ENCODE assay signal across 14 cellular contexts in genomic region chr5:151480859-151481258, GRCh38. TPM values are rescaled to one million over a fixed set of nuclear protein-coding genes. Genes with fewer than 3 reads are reported as not detected.
A peak's percentile ranks its signal among the peaks of the same experiment; 100 is the strongest.
DNase-seq lines count a peak whose midpoint lies in the region; ATAC-seq and TF ChIP-seq lines count a peak whose summit lies in the region.
"Had no signal": no experiment of that assay in that cellular context is flagged by ENCODE, and none has a peak within 500 bp of the region (broad histone marks: within the 10 kb centered on the region; RNA-seq: fewer than 3 reads in every experiment).

No MANE protein-coding gene starts in this region.

- H3K27me3 Mint-ChIP-seq in activated T-cell treated with anti-CD3 and anti-CD28 coated beads, Interleukin-2, amount 50 U/mL, for 4 hours (ENCODE audit: low read depth): no peaks in the 10 kb centered on the region

- TF ChIP-seq EP300 in esophagus muscularis mucosa (IDR thresholded peaks at IDR 0.05): no peak

- DNase-seq in ELF-1 (ENCODE audit: low read depth, low spot score): peak; percentile 18
- peak; percentile 18 for DNase-seq in NCI-H69 (lab: John Stamatoyannopoulos, UW)
- DNase-seq in esophagus muscularis mucosa (ENCODE audit: extremely low spot score): no peak
- DNase-seq in osteoblast (ENCODE audit: insufficient read length, low spot score, missing footprints): peak; percentile 85
- DNase-seq in mesenteric fat pad (ENCODE audit: low spot score): no peak
- no peak for DNase-seq in NAMALWA (ENCODE audit: low spot score)
- DNase-seq in activated T-cell treated with anti-CD3 and anti-CD28 coated beads, Interleukin-2, amount 50 U/mL, for 4 hours: no peak
- DNase-seq: Caco-2, NCI-H2029 treated with DMSO at 0.1 percent for 48 hours, uterus had no signal

- no peak for TF ChIP-seq POLR2A in esophagus muscularis mucosa (IDR thresholded peaks at IDR 0.05; ENCODE audit: low read depth)

- H3K79me2 ChIP-seq in osteoblast (ENCODE audit: insufficient read depth, low read length): no peaks in the 10 kb centered on the region

- H3K4me1 Mint-ChIP-seq in activated T-cell treated with anti-CD3 and anti-CD28 coated beads, Interleukin-2, amount 50 U/mL, for 4 hours (ENCODE audit: low read depth): no peaks in the 10 kb centered on the region

- H3K36me3 ChIP-seq in esophagus muscularis mucosa (peaks cover 7 to 56% (median 13%) of the 10 kb centered on the region in 4 donors), osteoblast (ENCODE audit: insufficient read depth, low read length) (peaks cover 22% of the 10 kb centered on the region)
- H3K36me3 ChIP-seq: cardiac muscle cell, uterus had no signal

- H3K9me3 Mint-ChIP-seq in activated T-cell treated with anti-CD3 and anti-CD28 coated beads, Interleukin-2, amount 50 U/mL, for 4 hours: no peaks in the 10 kb centered on the region

- H3K9me3 ChIP-seq in esophagus muscularis mucosa: no peaks in the 10 kb centered on the region
- no peaks in the 10 kb centered on the region for H3K9me3 ChIP-seq in osteoblast (ENCODE audit: low read depth, low read length)
- H3K9me3 ChIP-seq: Caco-2, neutrophil, uterus had no signal

- WGBS in esophagus muscularis mucosa: 34% methylated on average over 3 of the region's 3 CpGs

- no peak overlapping the region for H3K4me2 ChIP-seq in osteoblast (ENCODE audit: insufficient read depth, low read length)

- H3K4me3 ChIP-seq in esophagus muscularis mucosa (no peak overlapping the region), osteoblast (ENCODE audit: insufficient read depth, low read length) (no peak overlapping the region)
- H3K4me3 ChIP-seq: cardiac muscle cell, SK-N-MC, uterus had no signal

- TF ChIP-seq CTCF in esophagus muscularis mucosa (IDR thresholded peaks at IDR 0.05): no peak
- TF ChIP-seq CTCF in osteoblast (IDR thresholded peaks at IDR 0.05; ENCODE audit: extremely low read depth, low read depth, low read length): no peak

- no peak overlapping the region for H2AFZ ChIP-seq in osteoblast (ENCODE audit: low read length)

- no peak for ATAC-seq in HG02642 (IDR thresholded peaks at IDR 0.05; ENCODE audit: poor library complexity, unreplicated experiment)
- no peak for ATAC-seq in activated T-cell treated with anti-CD3 and anti-CD28 coated beads, Interleukin-2, amount 50 U/mL, for 4 hours

- intact Hi-C loops in esophagus muscularis mucosa (cut with DNase I): no loop called here

- H3K27ac ChIP-seq in esophagus muscularis mucosa (replicated peaks in 1 of 4) (peak overlapping the region; percentile 53 to 75 (median 66)), osteoblast (ENCODE audit: low read depth, low read length) (peak overlapping the region; percentile 61)
- H3K27ac ChIP-seq: cardiac muscle cell, neutrophil, SK-N-MC had no signal

- H3K4me3 Mint-ChIP-seq in activated T-cell treated with anti-CD3 and anti-CD28 coated beads, Interleukin-2, amount 50 U/mL, for 4 hours: no peak overlapping the region

- H4K20me1 ChIP-seq in osteoblast (ENCODE audit: insufficient read depth, low read length): no peaks in the 10 kb centered on the region

- H3K36me3 Mint-ChIP-seq in activated T-cell treated with anti-CD3 and anti-CD28 coated beads, Interleukin-2, amount 50 U/mL, for 4 hours (ENCODE audit: insufficient read depth): peaks cover 33% of the 10 kb centered on the region

- H3K27me3 ChIP-seq in esophagus muscularis mucosa (no peaks in the 10 kb centered on the region), osteoblast (ENCODE audit: insufficient read depth, low read length) (no peaks in the 10 kb centered on the region)
- H3K27me3 ChIP-seq: cardiac muscle cell, neutrophil, uterus had no signal

- H3K4me1 ChIP-seq in esophagus muscularis mucosa (peaks cover 6 to 24% (median 21%) of the 10 kb centered on the region in 4 donors), osteoblast (ENCODE audit: insufficient read depth, low read length) (peaks cover 10% of the 10 kb centered on the region)
- H3K4me1 ChIP-seq: Caco-2, uterus had no signal

RNA-seq across cellular contexts. Expression of gene SLC36A1, which starts 33.5 kb away (rescaled TPM):
- total RNA-seq in esophagus muscularis mucosa (10 to 100 TPM in 1 of 4 donors, 1 to 10 TPM in 3; 5.1 to 13.7 (median 8.8) TPM), osteoblast (19.5 and 22.7 TPM in 2 replicates), mesenteric fat pad (23.3 TPM)
- 1 to 10 TPM; 6.8 to 8.2 (median 6.8) TPM for total RNA-seq in activated T-cell treated with anti-CD3 and anti-CD28 coated beads, Interleukin-2, amount 50 U/mL, for 4 hours

Comparison
In these comparisons a context has a peak if more than half of its experiments do, and no peak if none do; other contexts are left out.
1. DNase-seq: peak in ELF-1 (single experiment), NCI-H69 (single experiment) and osteoblast (single experiment); none in esophagus muscularis mucosa (single experiment), mesenteric fat pad (single experiment), NAMALWA (single experiment) and activated T-cell treated with anti-CD3 and anti-CD28 coated beads, Interleukin-2, amount 50 U/mL, for 4 hours (single experiment).